ENCODE assay signal across 8 cellular contexts in genomic region chr16:1772362-1772907, GRCh38. TPM values are rescaled to one million over a fixed set of nuclear protein-coding genes. Genes with fewer than 3 reads are reported as not detected.
A peak's percentile ranks its signal among the peaks of the same experiment; 100 is the strongest.
DNase-seq lines count a peak whose midpoint lies in the region; ATAC-seq and TF ChIP-seq lines count a peak whose summit lies in the region.

Gene EME2 (plus strand): TSS chr16:1772810. CDS start chr16:1773228, 418 bp downstream.

- intact Hi-C loops in posterior vena cava (cut with DNase I): no loop called here

- DNase-seq in A172 (ENCODE audit: low spot score) (no peak), GM20000 (ENCODE audit: low spot score) (peak; percentile 61), NCI-H2171 treated with DMSO at 0.1 percent for 48 hours (lab: John Stamatoyannopoulos, UW) (peak; percentile 56), activated T-helper 1 cell treated with Interleukin-2 at 50 U/mL for 16 hours (ENCODE audit: low read depth) (peak; percentile 34), foreskin melanocyte (peak; percentile 11), posterior vena cava (ENCODE audit: low spot score) (no peak), amniotic stem cell (lab: John Stamatoyannopoulos, UW) (no peak)

- no peak for ATAC-seq in GM21447 (IDR thresholded peaks at IDR 0.05; ENCODE audit: unreplicated experiment)

- no peak for TF ChIP-seq CTCF in GM20000 (IDR thresholded peaks at IDR 0.05; ENCODE audit: extremely low read depth, missing control alignments)

RNA-seq across cellular contexts. Expression of gene EME2, which starts in this region (rescaled TPM):
- total RNA-seq in A172 (2014; rRNA removed; shearing (Covaris generic)): 7.8 and 15.8 TPM in 2 replicates
- total RNA-seq in posterior vena cava: 10 to 100 TPM; 10.2 to 12.0 TPM

Comparison
In these comparisons a context has a peak if more than half of its experiments do, and no peak if none do; other contexts are left out.
1. DNase-seq: peak in GM20000 (single experiment), NCI-H2171 treated with DMSO at 0.1 percent for 48 hours (single experiment), activated T-helper 1 cell treated with Interleukin-2 at 50 U/mL for 16 hours (single experiment) and foreskin melanocyte (single experiment); none in A172 (single experiment), posterior vena cava (single experiment) and amniotic stem cell (single experiment).